In the genomic region with DNA sequence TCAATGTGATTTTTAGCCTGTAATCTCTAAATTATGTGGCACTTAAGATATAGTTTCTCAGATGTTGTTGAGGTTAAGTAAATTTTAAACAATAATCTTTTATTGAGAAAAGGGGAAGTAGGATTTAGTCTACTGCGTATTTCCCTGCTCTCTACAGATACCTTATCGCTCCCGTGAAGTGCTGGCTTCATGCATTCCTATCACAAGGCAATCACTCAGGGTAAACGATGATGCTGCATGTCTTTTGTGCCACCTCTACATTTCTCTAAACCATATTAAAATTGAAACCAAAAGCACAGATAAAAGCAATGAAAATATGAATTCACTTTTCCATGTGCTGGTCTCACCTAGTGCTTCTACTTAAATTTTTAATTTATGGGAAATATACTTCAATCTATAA, we compare ENCODE assay signal across 2 cellular contexts.
TF ChIP-seq lines count a peak whose summit lies in the region.

No MANE protein-coding gene starts in this region.

TF ChIP-seq in GM12878, 131 proteins besides CTCF, POLR2A, EP300 and RAD21:
- TF ChIP-seq MTA2 (IDR thresholded peaks at IDR 0.05; ENCODE audit: low read depth) (peak; percentile 32; the same call in 1 of the 2 replicates), GABPA (IDR thresholded peaks at IDR 0.05; ENCODE audit: low read depth) (no peak), SPI1 (IDR thresholded peaks at IDR 0.05; ENCODE audit: borderline replicate concordance, insufficient read depth, low read depth, low read length) (peak; percentile 61; the same call in 1 of the 2 replicates)

TF ChIP-seq in HepG2, 621 proteins besides CTCF, POLR2A, EP300 and RAD21:
- TF ChIP-seq KLF15 (CRISPR knock-in tag; IDR thresholded peaks at IDR 0.05; ENCODE audit: borderline replicate concordance), result no peak
- no peak for TF ChIP-seq ZSCAN9 (CRISPR knock-in tag; IDR thresholded peaks at IDR 0.05; ENCODE audit: borderline replicate concordance)
- TF ChIP-seq, protein P1, sequence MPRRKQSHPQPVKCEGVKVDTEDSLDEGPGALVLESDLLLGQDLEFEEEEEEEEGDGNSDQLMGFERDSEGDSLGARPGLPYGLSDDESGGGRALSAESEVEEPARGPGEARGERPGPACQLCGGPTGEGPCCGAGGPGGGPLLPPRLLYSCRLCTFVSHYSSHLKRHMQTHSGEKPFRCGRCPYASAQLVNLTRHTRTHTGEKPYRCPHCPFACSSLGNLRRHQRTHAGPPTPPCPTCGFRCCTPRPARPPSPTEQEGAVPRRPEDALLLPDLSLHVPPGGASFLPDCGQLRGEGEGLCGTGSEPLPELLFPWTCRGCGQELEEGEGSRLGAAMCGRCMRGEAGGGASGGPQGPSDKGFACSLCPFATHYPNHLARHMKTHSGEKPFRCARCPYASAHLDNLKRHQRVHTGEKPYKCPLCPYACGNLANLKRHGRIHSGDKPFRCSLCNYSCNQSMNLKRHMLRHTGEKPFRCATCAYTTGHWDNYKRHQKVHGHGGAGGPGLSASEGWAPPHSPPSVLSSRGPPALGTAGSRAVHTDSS (CRISPR knock-in tag; conservative IDR thresholded peaks at IDR 0.05), result no peak
- no peak for TF ChIP-seq XBP1 (CRISPR knock-in tag; IDR thresholded peaks at IDR 0.05)
- TF ChIP-seq, protein P2, sequence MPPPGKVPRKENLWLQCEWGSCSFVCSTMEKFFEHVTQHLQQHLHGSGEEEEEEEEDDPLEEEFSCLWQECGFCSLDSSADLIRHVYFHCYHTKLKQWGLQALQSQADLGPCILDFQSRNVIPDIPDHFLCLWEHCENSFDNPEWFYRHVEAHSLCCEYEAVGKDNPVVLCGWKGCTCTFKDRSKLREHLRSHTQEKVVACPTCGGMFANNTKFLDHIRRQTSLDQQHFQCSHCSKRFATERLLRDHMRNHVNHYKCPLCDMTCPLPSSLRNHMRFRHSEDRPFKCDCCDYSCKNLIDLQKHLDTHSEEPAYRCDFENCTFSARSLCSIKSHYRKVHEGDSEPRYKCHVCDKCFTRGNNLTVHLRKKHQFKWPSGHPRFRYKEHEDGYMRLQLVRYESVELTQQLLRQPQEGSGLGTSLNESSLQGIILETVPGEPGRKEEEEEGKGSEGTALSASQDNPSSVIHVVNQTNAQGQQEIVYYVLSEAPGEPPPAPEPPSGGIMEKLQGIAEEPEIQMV (CRISPR knock-in tag; IDR thresholded peaks at IDR 0.05; ENCODE audit: low read depth), result no peak
- no peak for TF ChIP-seq ZNF678 (CRISPR knock-in tag; IDR thresholded peaks at IDR 0.05)
- TF ChIP-seq NR2F2 (IDR thresholded peaks at IDR 0.05; ENCODE audit: borderline replicate concordance, low read depth), result no peak
- TF ChIP-seq ZNF773 (CRISPR knock-in tag; IDR thresholded peaks at IDR 0.05; ENCODE audit: borderline replicate concordance), result no peak
- TF ChIP-seq, protein P3, sequence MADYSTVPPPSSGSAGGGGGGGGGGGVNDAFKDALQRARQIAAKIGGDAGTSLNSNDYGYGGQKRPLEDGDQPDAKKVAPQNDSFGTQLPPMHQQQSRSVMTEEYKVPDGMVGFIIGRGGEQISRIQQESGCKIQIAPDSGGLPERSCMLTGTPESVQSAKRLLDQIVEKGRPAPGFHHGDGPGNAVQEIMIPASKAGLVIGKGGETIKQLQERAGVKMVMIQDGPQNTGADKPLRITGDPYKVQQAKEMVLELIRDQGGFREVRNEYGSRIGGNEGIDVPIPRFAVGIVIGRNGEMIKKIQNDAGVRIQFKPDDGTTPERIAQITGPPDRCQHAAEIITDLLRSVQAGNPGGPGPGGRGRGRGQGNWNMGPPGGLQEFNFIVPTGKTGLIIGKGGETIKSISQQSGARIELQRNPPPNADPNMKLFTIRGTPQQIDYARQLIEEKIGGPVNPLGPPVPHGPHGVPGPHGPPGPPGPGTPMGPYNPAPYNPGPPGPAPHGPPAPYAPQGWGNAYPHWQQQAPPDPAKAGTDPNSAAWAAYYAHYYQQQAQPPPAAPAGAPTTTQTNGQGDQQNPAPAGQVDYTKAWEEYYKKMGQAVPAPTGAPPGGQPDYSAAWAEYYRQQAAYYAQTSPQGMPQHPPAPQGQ (CRISPR knock-in tag; IDR thresholded peaks at IDR 0.05; ENCODE audit: borderline replicate concordance), result no peak
- no peak for TF ChIP-seq FOXM1 (CRISPR knock-in tag; IDR thresholded peaks at IDR 0.05)
- TF ChIP-seq THYN1 (CRISPR knock-in tag; IDR thresholded peaks at IDR 0.05; ENCODE audit: borderline replicate concordance, low read depth), result no peak
- no peak for TF ChIP-seq GATAD1 (CRISPR knock-in tag; IDR thresholded peaks at IDR 0.05)
- no peak for TF ChIP-seq SNAI1 (CRISPR knock-in tag; IDR thresholded peaks at IDR 0.05; ENCODE audit: borderline replicate concordance)
- TF ChIP-seq, protein P4, sequence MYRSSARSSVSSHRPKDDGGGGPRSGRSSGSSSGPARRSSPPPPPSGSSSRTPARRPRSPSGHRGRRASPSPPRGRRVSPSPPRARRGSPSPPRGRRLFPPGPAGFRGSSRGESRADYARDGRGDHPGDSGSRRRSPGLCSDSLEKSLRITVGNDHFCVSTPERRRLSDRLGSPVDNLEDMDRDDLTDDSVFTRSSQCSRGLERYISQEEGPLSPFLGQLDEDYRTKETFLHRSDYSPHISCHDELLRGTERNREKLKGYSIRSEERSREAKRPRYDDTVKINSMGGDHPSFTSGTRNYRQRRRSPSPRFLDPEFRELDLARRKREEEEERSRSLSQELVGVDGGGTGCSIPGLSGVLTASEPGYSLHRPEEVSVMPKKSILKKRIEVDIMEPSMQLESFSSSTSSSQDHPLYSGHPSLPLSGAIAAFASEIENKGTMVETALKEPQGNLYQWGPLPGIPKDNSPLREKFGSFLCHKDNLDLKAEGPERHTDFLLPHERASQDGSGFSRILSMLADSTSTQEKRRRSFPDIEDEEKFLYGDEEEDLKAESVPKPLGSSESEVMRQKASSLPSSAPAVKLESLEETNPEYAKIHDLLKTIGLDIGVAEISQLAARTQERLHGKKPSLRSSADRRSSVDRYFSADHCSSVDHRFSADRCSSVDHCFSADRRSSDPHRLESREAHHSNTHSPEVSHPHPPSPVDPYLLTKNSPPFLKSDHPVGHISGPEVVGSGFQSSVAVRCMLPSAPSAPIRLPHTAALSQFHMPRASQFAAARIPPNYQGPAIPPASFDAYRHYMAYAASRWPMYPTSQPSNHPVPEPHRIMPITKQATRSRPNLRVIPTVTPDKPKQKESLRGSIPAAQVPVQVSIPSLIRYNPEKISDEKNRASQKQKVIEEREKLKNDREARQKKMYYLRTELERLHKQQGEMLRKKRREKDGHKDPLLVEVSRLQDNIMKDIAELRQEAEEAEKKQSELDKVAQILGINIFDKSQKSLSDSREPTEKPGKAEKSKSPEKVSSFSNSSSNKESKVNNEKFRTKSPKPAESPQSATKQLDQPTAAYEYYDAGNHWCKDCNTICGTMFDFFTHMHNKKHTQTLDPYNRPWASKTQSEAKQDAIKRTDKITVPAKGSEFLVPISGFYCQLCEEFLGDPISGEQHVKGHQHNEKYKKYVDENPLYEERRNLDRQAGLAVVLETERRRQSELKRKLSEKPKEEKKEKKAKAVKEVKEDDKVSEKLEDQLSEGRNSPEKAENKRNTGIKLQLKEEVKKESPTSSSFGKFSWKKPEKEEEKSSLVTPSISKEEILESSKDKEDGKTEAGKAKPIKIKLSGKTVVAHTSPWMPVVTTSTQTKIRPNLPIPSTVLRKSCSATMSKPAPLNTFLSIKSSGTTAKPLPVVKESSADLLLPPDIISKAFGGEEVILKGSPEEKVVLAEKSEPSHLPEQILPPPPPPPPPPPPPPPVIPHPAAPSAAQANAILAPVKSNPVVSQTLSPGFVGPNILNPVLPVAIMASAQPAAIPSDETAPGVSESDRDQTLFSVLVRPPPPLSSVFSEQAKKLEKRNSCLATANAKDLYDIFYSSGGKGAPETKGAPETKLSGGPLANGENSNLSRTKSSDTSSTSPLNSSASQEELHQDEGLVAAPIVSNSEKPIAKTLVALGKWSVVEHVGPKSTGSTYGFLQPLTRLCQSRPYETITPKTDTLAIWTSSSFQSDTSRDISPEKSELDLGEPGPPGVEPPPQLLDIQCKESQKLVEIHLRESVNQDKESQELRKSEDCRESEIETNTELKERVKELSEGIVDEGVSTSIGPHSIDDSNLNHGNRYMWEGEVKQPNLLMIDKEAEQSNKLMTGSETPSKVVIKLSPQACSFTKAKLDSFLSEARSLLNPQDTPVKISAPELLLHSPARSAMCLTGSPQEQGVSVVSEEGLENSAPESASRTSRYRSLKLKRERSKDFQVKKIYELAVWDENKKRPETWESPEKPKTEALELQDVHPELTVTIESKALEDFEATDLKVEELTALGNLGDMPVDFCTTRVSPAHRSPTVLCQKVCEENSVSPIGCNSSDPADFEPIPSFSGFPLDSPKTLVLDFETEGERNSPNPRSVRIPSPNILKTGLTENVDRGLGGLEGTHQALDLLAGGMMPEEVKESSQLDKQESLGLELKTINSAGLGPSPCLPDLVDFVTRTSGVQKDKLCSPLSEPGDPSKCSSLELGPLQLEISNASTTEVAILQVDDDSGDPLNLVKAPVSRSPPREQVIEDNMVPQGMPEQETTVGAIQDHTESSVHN (CRISPR knock-in tag; IDR thresholded peaks at IDR 0.05), result no peak
- no peak for TF ChIP-seq ZNF713 (CRISPR knock-in tag; IDR thresholded peaks at IDR 0.05)
- TF ChIP-seq, protein P5, sequence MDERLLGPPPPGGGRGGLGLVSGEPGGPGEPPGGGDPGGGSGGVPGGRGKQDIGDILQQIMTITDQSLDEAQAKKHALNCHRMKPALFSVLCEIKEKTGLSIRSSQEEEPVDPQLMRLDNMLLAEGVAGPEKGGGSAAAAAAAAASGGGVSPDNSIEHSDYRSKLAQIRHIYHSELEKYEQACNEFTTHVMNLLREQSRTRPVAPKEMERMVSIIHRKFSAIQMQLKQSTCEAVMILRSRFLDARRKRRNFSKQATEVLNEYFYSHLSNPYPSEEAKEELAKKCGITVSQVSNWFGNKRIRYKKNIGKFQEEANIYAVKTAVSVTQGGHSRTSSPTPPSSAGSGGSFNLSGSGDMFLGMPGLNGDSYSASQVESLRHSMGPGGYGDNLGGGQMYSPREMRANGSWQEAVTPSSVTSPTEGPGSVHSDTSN (CRISPR knock-in tag; IDR thresholded peaks at IDR 0.05), result no peak
- no peak for TF ChIP-seq TARDBP (CRISPR knock-in tag; IDR thresholded peaks at IDR 0.05)
